In the genomic region with DNA sequence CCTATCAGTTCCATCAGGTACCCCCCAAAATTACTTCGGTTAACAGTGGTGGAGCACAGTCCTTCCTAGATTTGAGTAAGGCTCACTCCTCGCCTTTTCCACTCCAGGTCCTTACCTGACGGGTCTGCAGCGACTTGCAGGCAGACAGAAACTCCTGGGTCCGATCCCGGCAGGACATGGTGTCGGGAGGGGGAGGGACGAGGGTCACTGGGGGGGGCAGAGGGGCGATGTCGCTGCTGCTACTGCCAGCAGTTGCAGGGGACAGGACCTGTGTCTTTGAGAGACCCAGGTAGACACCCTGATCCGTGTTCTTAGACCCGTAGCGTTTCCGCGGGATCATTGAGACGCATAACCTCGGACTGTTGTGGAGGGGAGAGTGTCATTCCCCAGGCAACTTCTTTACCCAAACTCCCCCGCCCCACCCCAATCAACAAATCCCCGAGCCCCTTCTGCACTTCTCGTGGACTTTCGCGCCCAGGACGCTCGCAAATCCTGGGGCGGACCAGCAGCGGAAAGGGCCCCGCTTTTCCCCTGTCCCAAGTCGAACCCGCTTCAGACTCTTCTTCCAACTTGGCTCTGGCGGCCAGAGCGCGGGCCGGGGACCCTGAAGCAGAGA, we compare ENCODE assay signal across 8 cellular contexts. TPM values are rescaled to one million over a fixed set of nuclear protein-coding genes. Genes with fewer than 3 reads are reported as not detected.
DNase-seq lines count a peak whose midpoint lies in the region; ATAC-seq and TF ChIP-seq lines count a peak whose summit lies in the region.

No MANE protein-coding gene starts in this region.

- peak overlapping the region; percentile 92 for H3K4me2 ChIP-seq in BLaER1
- H3K4me2 ChIP-seq in hepatocyte: peak overlapping the region; percentile 94

- H3K27me3 ChIP-seq in BLaER1 (no peaks in the 10 kb centered on the region), H7 (ENCODE audit: control insufficient read depth, insufficient read depth, low read length) (no peaks in the 10 kb centered on the region), hepatocyte (no peaks in the 10 kb centered on the region)

- no peaks in the 10 kb centered on the region for H3K9me2 ChIP-seq in hepatocyte (replicated peaks; ENCODE audit: insufficient read depth)

- TF ChIP-seq CTCF in hepatocyte (IDR thresholded peaks at IDR 0.05; ENCODE audit: poor library complexity): no peak

- H3K9me3 Mint-ChIP-seq in activated CD4-positive, alpha-beta memory T cell treated with anti-CD3 and anti-CD28 coated beads for 36 hours: no peaks in the 10 kb centered on the region

- H3K79me2 ChIP-seq in hepatocyte: peaks cover 77% of the 10 kb centered on the region

- no peaks in the 10 kb centered on the region for H3K9me3 ChIP-seq in BLaER1
- H3K9me3 ChIP-seq in hepatocyte (ENCODE audit: low read depth): no peaks in the 10 kb centered on the region

- intact Hi-C loops in activated CD4-positive, alpha-beta memory T cell treated with anti-CD3 and anti-CD28 coated beads for 36 hours (cut with micrococcal nuclease): loop anchor here (1.0 to 2.0 kb wide), 3 partner anchors 8 to 32 kb away; a partner anchor contains a TSS

- CTCF ChIA-PET in activated CD4-positive, alpha-beta memory T cell treated with anti-CD3 and anti-CD28 coated beads for 36 hours (lab: Charles Lee): interaction anchor here (1.0 to 5.0 kb wide), 4 partner anchors 9 to 45 kb away, joined by 4 to 39 read pairs (median 15); a partner anchor contains a TSS

- POLR2A ChIA-PET in activated CD4-positive, alpha-beta memory T cell treated with anti-CD3 and anti-CD28 coated beads for 36 hours (lab: Charles Lee): interaction anchor here (0.9 to 2.9 kb wide), 12 partner anchors 10 to 166 kb away, joined by 3 to 59 read pairs (median 6); a partner anchor contains a TSS

- H4K20me1 ChIP-seq in BLaER1 (peaks cover 55% of the 10 kb centered on the region), hepatocyte (ENCODE audit: insufficient read depth, poor library complexity, severe bottlenecking) (peaks cover 18% of the 10 kb centered on the region)

- DNase-seq in H7 (peak; percentile 82), hepatocyte (ENCODE audit: low spot score) (no peak)
- DNase-seq in activated CD4-positive, alpha-beta memory T cell treated with anti-CD3 and anti-CD28 coated beads for 36 hours: no peak
- peak; percentile 40 for DNase-seq in stimulated activated CD8-positive, alpha-beta memory T cell treated with anti-CD3 and anti-CD28 coated beads, Interleukin-4, amount 100 ng/mL, for 48 hours

- H3K27ac ChIP-seq in BLaER1: peak overlapping the region; percentile 88
- peak overlapping the region; percentile 95 for H3K27ac ChIP-seq in hepatocyte

- H3K36me3 ChIP-seq in BLaER1 (peaks cover 65% of the 10 kb centered on the region), H7 (replicated peaks; ENCODE audit: control insufficient read depth, insufficient read depth, low read length) (peaks cover 34% of the 10 kb centered on the region), hepatocyte (replicated peaks; ENCODE audit: insufficient read depth, low read depth) (no peaks in the 10 kb centered on the region)

- peak overlapping the region; percentile 93 for H3K27ac Mint-ChIP-seq in activated CD4-positive, alpha-beta memory T cell treated with anti-CD3 and anti-CD28 coated beads for 36 hours

- H3K4me3 ChIP-seq in BLaER1 (peak overlapping the region; percentile 77), H7 (ENCODE audit: insufficient read depth, low read depth, low read length) (peak overlapping the region; percentile 87), hepatocyte (peak overlapping the region; percentile 87)

- WGBS in hepatocyte (ENCODE audit: low lambda C conversion rate, missing lambda C conversion rate): 1% methylated on average over 28 of the region's 33 CpGs

- ATAC-seq in HG02938 (IDR thresholded peaks at IDR 0.05; ENCODE audit: unreplicated experiment) (no peak), HG03469 (IDR thresholded peaks at IDR 0.05; ENCODE audit: unreplicated experiment) (no peak), HG03460 (IDR thresholded peaks at IDR 0.05; ENCODE audit: unreplicated experiment) (no peak)

- H3K36me3 Mint-ChIP-seq in activated CD4-positive, alpha-beta memory T cell treated with anti-CD3 and anti-CD28 coated beads for 36 hours: peaks cover 27% of the 10 kb centered on the region

- peaks cover 37% of the 10 kb centered on the region for H3K4me1 Mint-ChIP-seq in activated CD4-positive, alpha-beta memory T cell treated with anti-CD3 and anti-CD28 coated beads for 36 hours (ENCODE audit: low read depth)

- H3K27me3 Mint-ChIP-seq in activated CD4-positive, alpha-beta memory T cell treated with anti-CD3 and anti-CD28 coated beads for 36 hours: no peaks in the 10 kb centered on the region

- H3K9ac ChIP-seq in BLaER1: peak overlapping the region; percentile 91

- H3K4me1 ChIP-seq in BLaER1 (peaks cover 34% of the 10 kb centered on the region), hepatocyte (ENCODE audit: insufficient read depth) (peaks cover 15% of the 10 kb centered on the region)

- peak overlapping the region; percentile 34 for H2AFZ ChIP-seq in hepatocyte

- H3K4me3 Mint-ChIP-seq in activated CD4-positive, alpha-beta memory T cell treated with anti-CD3 and anti-CD28 coated beads for 36 hours: peak overlapping the region; percentile 84

RNA-seq across cellular contexts. Expression of a gene that starts 0.8 kb away (rescaled TPM):
- 24.0 and 29.0 TPM in 2 replicates for total RNA-seq in H7 (2014; rRNA removed; shearing (Covaris generic))
- total RNA-seq in activated CD4-positive, alpha-beta memory T cell treated with anti-CD3 and anti-CD28 coated beads for 36 hours: 10 to 100 TPM; 24.6 to 29.2 TPM
- total RNA-seq in hepatocyte: 35.4 and 37.3 TPM in 2 replicates
- polyA plus RNA-seq in hepatocyte: 49.7 and 50.4 TPM in 2 replicates

RNA-seq across cellular contexts. Expression of a gene that starts 1.6 kb away (rescaled TPM):
- total RNA-seq in H7 (2014; rRNA removed; shearing (Covaris generic)): not detected in 2 replicates
- total RNA-seq in activated CD4-positive, alpha-beta memory T cell treated with anti-CD3 and anti-CD28 coated beads for 36 hours: under 1 TPM in 1 of 2 experiments, not detected in 1; 0.53 TPM
- not detected in 2 replicates for total RNA-seq in hepatocyte
- 1.8 and 3.5 TPM in 2 replicates for polyA plus RNA-seq in hepatocyte

RNA-seq across cellular contexts. Expression of a gene that starts 8.4 kb away (rescaled TPM):
- total RNA-seq in H7 (2014; rRNA removed; shearing (Covaris generic)): 153 and 160 TPM in 2 replicates
- total RNA-seq in activated CD4-positive, alpha-beta memory T cell treated with anti-CD3 and anti-CD28 coated beads for 36 hours: 10 to 100 TPM; 72.6 to 73.0 TPM
- total RNA-seq in hepatocyte: 28.0 and 30.9 TPM in 2 replicates
- polyA plus RNA-seq in hepatocyte: 28.9 and 34.1 TPM in 2 replicates

RNA-seq across cellular contexts. Expression of a gene that starts 25.8 kb away (rescaled TPM):
- total RNA-seq in H7 (2014; rRNA removed; shearing (Covaris generic)): 19.1 and 19.3 TPM in 2 replicates
- 10 to 100 TPM; 70.8 to 83.6 TPM for total RNA-seq in activated CD4-positive, alpha-beta memory T cell treated with anti-CD3 and anti-CD28 coated beads for 36 hours
- total RNA-seq in hepatocyte: 37.2 and 37.6 TPM in 2 replicates
- polyA plus RNA-seq in hepatocyte: 71.9 and 91.4 TPM in 2 replicates

RNA-seq across cellular contexts. Expression of a gene that starts 39.2 kb away (rescaled TPM):
- total RNA-seq in H7 (2014; rRNA removed; shearing (Covaris generic)): 30.2 and 42.1 TPM in 2 replicates
- 10 to 100 TPM in 1 of 2 experiments, 1 to 10 TPM in 1; 9.2 to 10.2 TPM for total RNA-seq in activated CD4-positive, alpha-beta memory T cell treated with anti-CD3 and anti-CD28 coated beads for 36 hours
- total RNA-seq in hepatocyte: 28.4 and 31.9 TPM in 2 replicates
- 30.3 and 36.1 TPM in 2 replicates for polyA plus RNA-seq in hepatocyte

Comparison
In these comparisons a context has a peak if more than half of its experiments do, and no peak if none do; other contexts are left out.
1. DNase-seq: peak in H7 (single experiment) and stimulated activated CD8-positive, alpha-beta memory T cell treated with anti-CD3 and anti-CD28 coated beads, Interleukin-4, amount 100 ng/mL, for 48 hours (single experiment); none in activated CD4-positive, alpha-beta memory T cell treated with anti-CD3 and anti-CD28 coated beads for 36 hours (single experiment) and hepatocyte (single experiment).
2. Peak in every context shown above with its lines, with median percentiles within 50 percentile points of each other: H3K4me3 ChIP-seq.